ENCODE assay signal across 2 cellular contexts in the genomic region with DNA sequence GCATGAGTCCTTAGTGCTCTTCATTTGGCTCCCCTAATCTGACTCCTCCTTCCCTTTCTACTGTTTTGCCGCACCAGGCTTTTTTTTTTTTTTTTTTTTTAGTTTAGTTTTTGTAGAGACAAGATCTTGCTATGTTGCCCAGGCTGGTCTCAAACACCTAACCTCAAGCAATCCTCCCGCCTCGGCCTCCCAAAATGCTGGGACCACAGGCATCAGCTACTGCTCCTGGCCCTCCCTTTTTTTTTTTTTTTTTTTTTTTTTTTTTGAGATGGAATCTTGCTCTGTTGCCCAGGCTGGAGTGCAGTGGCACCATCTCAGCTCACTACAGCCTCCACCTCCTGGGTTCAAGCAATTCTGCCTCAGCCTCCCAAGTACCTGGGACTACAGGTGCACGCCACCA. TPM values are rescaled to one million over a fixed set of nuclear protein-coding genes. Genes with fewer than 3 reads are reported as not detected.
"Had no signal": no experiment of that assay in that cellular context is flagged by ENCODE, and none has a peak within 500 bp of the region (broad histone marks: within the 10 kb centered on the region; RNA-seq: fewer than 3 reads in every experiment).

No MANE protein-coding gene starts in this region.

RNA-seq across cellular contexts. Expression of gene HPX, which starts 48.5 kb away (rescaled TPM):
- total RNA-seq: activated naive CD8-positive, alpha-beta T cell treated with anti-CD3 and anti-CD28 coated beads for 36 hours; fibroblast of villous mesenchyme had no signal
